22 cellular contexts compared by ENCODE assay signal in genomic region chr7:77197135-77197534, GRCh38. TPM values are rescaled to one million over a fixed set of nuclear protein-coding genes. Genes with fewer than 3 reads are reported as not detected.
A peak's percentile ranks its signal among the peaks of the same experiment; 100 is the strongest.
DNase-seq lines count a peak whose midpoint lies in the region; ATAC-seq and TF ChIP-seq lines count a peak whose summit lies in the region.
"Had no signal": no experiment of that assay in that cellular context is flagged by ENCODE, and none has a peak within 500 bp of the region (broad histone marks: within the 10 kb centered on the region; RNA-seq: fewer than 3 reads in every experiment).

No MANE protein-coding gene starts in this region.

- H3K9ac ChIP-seq in colonic mucosa (ENCODE audit: low read depth in 2 of 2, low read length in 2 of 2) = peak overlapping the region in 1 of 2 donors; percentile 60
- H3K9ac ChIP-seq in mucosa of rectum (ENCODE audit: low read depth in 1 of 2, low read length in 2 of 2) = peak overlapping the region in 1 of 2 donors; percentile 45
- H3K9ac ChIP-seq: SK-N-SH had no signal

- H3K27me3 ChIP-seq in colonic mucosa (no peaks in the 10 kb centered on the region), mucosa of rectum (ENCODE audit: control insufficient read depth in 2 of 2, insufficient read depth in 2 of 2, low read length in 2 of 2) (no peaks in the 10 kb centered on the region), tibial nerve (no peaks in the 10 kb centered on the region), SJCRH30 (no peaks in the 10 kb centered on the region)
- H3K27me3 ChIP-seq: cardiac muscle cell, right lobe of liver, thyroid gland had no signal

- peak overlapping the region; percentile 64 for H3K27ac Mint-ChIP-seq in activated CD8-positive, alpha-beta memory T cell treated with anti-CD3 and anti-CD28 coated beads, Interleukin-2, amount 10 ng/mL, durations not matched to agents 7 days and 5 days
- H3K27ac Mint-ChIP-seq: activated CD4-positive, alpha-beta T cell treated with anti-CD3 and anti-CD28 coated beads for 36 hours; activated naive CD8-positive, alpha-beta T cell; endodermal cell had no signal

- peaks cover 2% of the 10 kb centered on the region for H3K4me1 ChIP-seq in colonic mucosa
- peaks cover 17 to 25% of the 10 kb centered on the region in 2 donors for H3K4me1 ChIP-seq in mucosa of rectum (ENCODE audit: control insufficient read depth in 2 of 2, insufficient read depth in 2 of 2, low read length in 2 of 2)
- peaks cover 0 to 34% (median 7%) of the 10 kb centered on the region in 4 donors for H3K4me1 ChIP-seq in tibial nerve
- peaks cover 7% of the 10 kb centered on the region for H3K4me1 ChIP-seq in SJCRH30

- H3K36me3 ChIP-seq in colonic mucosa (no peaks in the 10 kb centered on the region), mucosa of rectum (ENCODE audit: control insufficient read depth in 2 of 2, insufficient read depth in 2 of 2, low read length in 2 of 2) (no peaks in the 10 kb centered on the region), tibial nerve (no peaks in the 10 kb centered on the region), SJCRH30 (no peaks in the 10 kb centered on the region)
- H3K36me3 ChIP-seq: cardiac muscle cell, right lobe of liver, thyroid gland had no signal

- H3K27ac ChIP-seq in colonic mucosa = no peak overlapping the region
- peak overlapping the region in 1 of 2 donors; percentile 54 for H3K27ac ChIP-seq in mucosa of rectum (ENCODE audit: low read depth in 2 of 2, low read length in 2 of 2)
- peak overlapping the region in 3 of 4 donors; percentile 34 to 86 (median 79) for H3K27ac ChIP-seq in tibial nerve
- no peak overlapping the region for H3K27ac ChIP-seq in SJCRH30
- H3K27ac ChIP-seq: C4-2B, cardiac muscle cell, right lobe of liver had no signal

- no peak for ATAC-seq in activated CD8-positive, alpha-beta memory T cell treated with anti-CD3 and anti-CD28 coated beads, Interleukin-2, amount 10 ng/mL, durations not matched to agents 7 days and 5 days
- ATAC-seq in HG03354 (IDR thresholded peaks at IDR 0.05; ENCODE audit: poor library complexity, severe bottlenecking, unreplicated experiment) = no peak
- ATAC-seq: activated CD4-positive, alpha-beta T cell treated with anti-CD3 and anti-CD28 coated beads for 36 hours; right lobe of liver had no signal

- TF ChIP-seq CTCF in colonic mucosa (IDR thresholded peaks at IDR 0.05) (no peak), tibial nerve (IDR thresholded peaks at IDR 0.05) (no peak)

- WGBS in tibial nerve, 2 donors = 58 to 59% methylated on average over 4 of the region's 4 CpGs

- no peaks in the 10 kb centered on the region for H3K27me3 Mint-ChIP-seq in activated CD8-positive, alpha-beta memory T cell treated with anti-CD3 and anti-CD28 coated beads, Interleukin-2, amount 10 ng/mL, durations not matched to agents 7 days and 5 days
- H3K27me3 Mint-ChIP-seq: activated CD4-positive, alpha-beta T cell treated with anti-CD3 and anti-CD28 coated beads for 36 hours; activated naive CD8-positive, alpha-beta T cell had no signal

- DNase-seq in activated CD8-positive, alpha-beta memory T cell treated with anti-CD3 and anti-CD28 coated beads, Interleukin-2, amount 10 ng/mL, durations not matched to agents 7 days and 5 days = no peak
- DNase-seq in activated CD8-positive, alpha-beta memory T cell treated with anti-CD3 and anti-CD28 coated beads, Interleukin-2, amount 50 U/mL, for 48 hours = no peak
- DNase-seq in colonic mucosa = peak; percentile 63
- no peak for DNase-seq in tibial nerve (ENCODE audit: low spot score in 2 of 2)
- DNase-seq in SJCRH30 = no peak
- no peak for DNase-seq in NCI-H2227 (lab: John Stamatoyannopoulos, UW; ENCODE audit: unreplicated experiment)
- DNase-seq: activated CD4-positive, alpha-beta T cell treated with anti-CD3 and anti-CD28 coated beads for 36 hours; activated T-cell treated with anti-CD3 and anti-CD28 coated beads for 4 hours; endodermal cell; mesenchymal stem cell; NCI-H1048; NCI-H774; right lobe of liver; SK-N-SH; stimulated activated CD4-positive, alpha-beta T cell treated with anti-CD3 and anti-CD28 coated beads, Interleukin-4, amount 100 ng/mL, for 1 hour; T1000; thyroid gland had no signal

- H3K4me3 ChIP-seq in colonic mucosa (peak overlapping the region; percentile 0), mucosa of rectum (ENCODE audit: low read length in 2 of 2) (peak overlapping the region; percentile 56 to 75), tibial nerve (peak overlapping the region; percentile 21 to 64 (median 48)), SJCRH30 (no peak overlapping the region)
- H3K4me3 ChIP-seq: cardiac muscle cell, thyroid gland had no signal

- CTCF ChIA-PET in activated CD8-positive, alpha-beta memory T cell treated with anti-CD3 and anti-CD28 coated beads, Interleukin-2, amount 10 ng/mL, durations not matched to agents 7 days and 5 days (lab: Charles Lee) = interaction anchor here (1.2 to 1.4 kb wide), 2 partner anchors 50 to 135 kb away, joined by 4 to 6 read pairs; no protein-coding TSS in a partner anchor

- peaks cover 12% of the 10 kb centered on the region for H3K36me3 Mint-ChIP-seq in activated CD8-positive, alpha-beta memory T cell treated with anti-CD3 and anti-CD28 coated beads, Interleukin-2, amount 10 ng/mL, durations not matched to agents 7 days and 5 days
- H3K36me3 Mint-ChIP-seq: activated naive CD8-positive, alpha-beta T cell had no signal

- TF ChIP-seq EP300 in tibial nerve (IDR thresholded peaks at IDR 0.05) = peak in 1 of 2 donors; percentile 8

- no peaks in the 10 kb centered on the region for H3K9me3 Mint-ChIP-seq in activated CD8-positive, alpha-beta memory T cell treated with anti-CD3 and anti-CD28 coated beads, Interleukin-2, amount 10 ng/mL, durations not matched to agents 7 days and 5 days (ENCODE audit: low read depth)
- H3K9me3 Mint-ChIP-seq: endodermal cell had no signal

- TF ChIP-seq POLR2A in tibial nerve (IDR thresholded peaks at IDR 0.05) = no peak

- H3K4me3 Mint-ChIP-seq in activated CD8-positive, alpha-beta memory T cell treated with anti-CD3 and anti-CD28 coated beads, Interleukin-2, amount 10 ng/mL, durations not matched to agents 7 days and 5 days = peak overlapping the region; percentile 82
- H3K4me3 Mint-ChIP-seq: activated CD4-positive, alpha-beta T cell treated with anti-CD3 and anti-CD28 coated beads for 36 hours; activated naive CD8-positive, alpha-beta T cell; endodermal cell had no signal

- H3K9me3 ChIP-seq in colonic mucosa (no peaks in the 10 kb centered on the region), mucosa of rectum (ENCODE audit: control insufficient read depth in 2 of 2, low read length in 2 of 2) (no peaks in the 10 kb centered on the region), tibial nerve (no peaks in the 10 kb centered on the region), SJCRH30 (replicated peaks) (no peaks in the 10 kb centered on the region)
- H3K9me3 ChIP-seq: right lobe of liver, SK-N-SH, thyroid gland had no signal

- intact Hi-C loops in colonic mucosa (cut with DNase I) = no loop called here

- H3K4me1 Mint-ChIP-seq in activated CD8-positive, alpha-beta memory T cell treated with anti-CD3 and anti-CD28 coated beads, Interleukin-2, amount 10 ng/mL, durations not matched to agents 7 days and 5 days = peaks cover 60% of the 10 kb centered on the region

RNA-seq across cellular contexts. Expression of gene FGL2, which starts 2.5 kb away (rescaled TPM):
- total RNA-seq in activated CD8-positive, alpha-beta memory T cell treated with anti-CD3 and anti-CD28 coated beads, Interleukin-2, amount 10 ng/mL, durations not matched to agents 7 days and 5 days = 1 to 10 TPM; 9.4 to 9.9 TPM
- total RNA-seq in colonic mucosa (10 to 100 TPM in 1 of 2 donors, 1 to 10 TPM in 1; 6.4 to 34.0 TPM), tibial nerve (100 to 1,000 TPM in 3 of 4 donors, 10 to 100 TPM in 1; 30.0 to 214 (median 170) TPM)
- total RNA-seq in SJCRH30 (2014; rRNA removed; shearing (Covaris generic)) = 1.3 and 1.5 TPM in 2 replicates
- total RNA-seq: endodermal cell had no signal

Comparison
In these comparisons a context has a peak if more than half of its experiments do, and no peak if none do; other contexts are left out.
1. H3K27ac ChIP-seq: peak in tibial nerve (3 of 4); none in colonic mucosa (single experiment) and SJCRH30 (single experiment).